9 cellular contexts compared by ENCODE assay signal in genomic region chr1:183194527-183195145, GRCh38. TPM values are rescaled to one million over a fixed set of nuclear protein-coding genes. Genes with fewer than 3 reads are reported as not detected.
DNase-seq lines count a peak whose midpoint lies in the region; ATAC-seq, FAIRE-seq and TF ChIP-seq lines count a peak whose summit lies in the region.
"Had no signal": no experiment of that assay in that cellular context is flagged by ENCODE, and none has a peak within 500 bp of the region (broad histone marks: within the 10 kb centered on the region; RNA-seq: fewer than 3 reads in every experiment).

No MANE protein-coding gene starts in this region.

- TF ChIP-seq POLR2A in esophagus muscularis mucosa (IDR thresholded peaks at IDR 0.05; ENCODE audit: low read depth) (no peak), right lobe of liver (IDR thresholded peaks at IDR 0.05) (no peak)

- TF ChIP-seq CTCF in esophagus muscularis mucosa (IDR thresholded peaks at IDR 0.05) (no peak), right lobe of liver (IDR thresholded peaks at IDR 0.05) (no peak)

- intact Hi-C loops in esophagus muscularis mucosa (cut with DNase I) (no loop called here), right lobe of liver (cut with DNase I) (no loop called here)

- H3K4me3 ChIP-seq in esophagus muscularis mucosa (no peak overlapping the region), right lobe of liver (no peak overlapping the region)

- no peaks in the 10 kb centered on the region for H3K9me3 ChIP-seq in esophagus muscularis mucosa
- no peaks in the 10 kb centered on the region for H3K9me3 ChIP-seq in right lobe of liver

- H3K4me1 ChIP-seq in esophagus muscularis mucosa (peaks cover 0 to 32% (median 26%) of the 10 kb centered on the region in 4 donors), right lobe of liver (no peaks in the 10 kb centered on the region)

- 94% methylated on average over 1 of the region's 1 CpG for WGBS in esophagus muscularis mucosa
- 42% methylated on average over 1 of the region's 1 CpG for WGBS in right lobe of liver (ENCODE audit: insufficient coverage, low coverage, low lambda C conversion rate, missing lambda C conversion rate)

- DNase-seq in GM18507 (ENCODE audit: extremely low spot score, insufficient read length, low read depth) (peak; percentile 53), esophagus muscularis mucosa (ENCODE audit: extremely low spot score) (no peak), mesenteric fat pad (ENCODE audit: low spot score) (no peak), right lobe of liver (no peak), NCI-H748 treated with DMSO at 0.1 percent for 48 hours (lab: John Stamatoyannopoulos, UW) (no peak), NCI-H774 (lab: John Stamatoyannopoulos, UW) (no peak)

- no peaks in the 10 kb centered on the region for H3K27me3 ChIP-seq in esophagus muscularis mucosa
- no peaks in the 10 kb centered on the region for H3K27me3 ChIP-seq in right lobe of liver

- peak; percentile 85 for FAIRE-seq in GM18507 (lab: Jason Lieb, UNC)

- ATAC-seq in GM21576 (IDR thresholded peaks at IDR 0.05; ENCODE audit: unreplicated experiment) (peak; percentile 98), HG03571 (IDR thresholded peaks at IDR 0.05; ENCODE audit: unreplicated experiment) (peak; percentile 98), right lobe of liver (no peak)

- H3K36me3 ChIP-seq in esophagus muscularis mucosa (no peaks in the 10 kb centered on the region), right lobe of liver (no peaks in the 10 kb centered on the region)

- H3K27ac ChIP-seq in esophagus muscularis mucosa (replicated peaks in 1 of 4) (peak overlapping the region; percentile 44 to 84 (median 67)), right lobe of liver (no peak overlapping the region)

- no peak for TF ChIP-seq EP300 in esophagus muscularis mucosa (IDR thresholded peaks at IDR 0.05)

RNA-seq across cellular contexts. Expression of gene LAMC2, which starts 8.6 kb away (rescaled TPM):
- total RNA-seq in esophagus muscularis mucosa (10 to 100 TPM; 11.2 to 32.6 (median 14.9) TPM), mesenteric fat pad (1.0 TPM), right lobe of liver (1 to 10 TPM in 2 of 6 experiments, under 1 TPM in 4; 0.17 to 1.5 (median 0.49) TPM)
- total RNA-seq: mononuclear cell had no signal

Comparison
In these comparisons a context has a peak if more than half of its experiments do, and no peak if none do; other contexts are left out.
1. ATAC-seq: peak in GM21576 (single experiment) and HG03571 (single experiment); none in right lobe of liver (0 of 4).
2. H3K27ac ChIP-seq: peak in esophagus muscularis mucosa (4 of 4); none in right lobe of liver (0 of 3).